In genomic region chr12:87599459-87599858, GRCh38 we compare ENCODE assay signal across 22 cellular contexts.
A peak's percentile ranks its signal among the peaks of the same experiment; 100 is the strongest.
DNase-seq lines count a peak whose midpoint lies in the region; ATAC-seq, FAIRE-seq and TF ChIP-seq lines count a peak whose summit lies in the region.
"Had no signal": no experiment of that assay in that cellular context is flagged by ENCODE, and none has a peak within 500 bp of the region (broad histone marks: within the 10 kb centered on the region; RNA-seq: fewer than 3 reads in every experiment).

No MANE protein-coding gene starts in this region.

- H3K4me1 ChIP-seq in liver (ENCODE audit: control insufficient read depth in 4 of 4, insufficient read depth in 4 of 4, low read length in 3 of 4), result peaks cover 0 to 3% (median 0%) of the 10 kb centered on the region in 4 donors
- no peaks in the 10 kb centered on the region for H3K4me1 ChIP-seq in HepG2 (ENCODE audit: insufficient read depth, low read length)
- no peaks in the 10 kb centered on the region for H3K4me1 ChIP-seq in hepatocyte (ENCODE audit: insufficient read depth)
- H3K4me1 ChIP-seq in mesenchymal stem cell (ENCODE audit: control insufficient read depth, insufficient read depth, low read depth, low read length), result peaks cover 2% of the 10 kb centered on the region
- no peaks in the 10 kb centered on the region for H3K4me1 ChIP-seq in small intestine (ENCODE audit: control insufficient read depth in 2 of 2, insufficient read depth in 1 of 2, low read depth in 1 of 2, low read length in 1 of 2)
- H3K4me1 ChIP-seq: BLaER1, Caco-2 had no signal

- H3K79me2 ChIP-seq in HepG2 (ENCODE audit: insufficient read depth, low read length) (no peaks in the 10 kb centered on the region), hepatocyte (no peaks in the 10 kb centered on the region)

- no peaks in the 10 kb centered on the region for H3K9me3 ChIP-seq in liver (ENCODE audit: control insufficient read depth in 4 of 4, low read length in 3 of 4)
- peaks cover 44% of the 10 kb centered on the region for H3K9me3 ChIP-seq in HepG2 (ENCODE audit: low read length)
- H3K9me3 ChIP-seq in hepatocyte (ENCODE audit: low read depth), result no peaks in the 10 kb centered on the region
- no peaks in the 10 kb centered on the region for H3K9me3 ChIP-seq in mesenchymal stem cell (ENCODE audit: control insufficient read depth, low read length)
- no peaks in the 10 kb centered on the region for H3K9me3 ChIP-seq in small intestine (ENCODE audit: control insufficient read depth, low read depth)
- H3K9me3 ChIP-seq: BLaER1, Caco-2 had no signal

- WGBS in liver, result 30% methylated on average over 3 of the region's 3 CpGs
- WGBS in HepG2 (ENCODE audit: low lambda C conversion rate), result 1% methylated on average over 3 of the region's 3 CpGs
- WGBS in hepatocyte (ENCODE audit: low lambda C conversion rate, missing lambda C conversion rate), result 65% methylated on average over 3 of the region's 3 CpGs
- no CpG with 5 or more reads among the region's 3 CpGs for WGBS in mesenchymal stem cell
- WGBS in small intestine, 3 donors, result 25 to 55% (median 43%) methylated on average over 3 of the region's 3 CpGs

- FAIRE-seq in HepG2 (lab: Jason Lieb, UNC) (no peak), small intestine (lab: Jason Lieb, UNC) (no peak)
- FAIRE-seq: GM12878, GM18507, H1 had no signal

- no peak for TF ChIP-seq CTCF in liver (IDR thresholded peaks at IDR 0.05; ENCODE audit: low read depth, low read length, missing input control)
- no peak for TF ChIP-seq CTCF in HepG2 (CRISPR knock-in tag; IDR thresholded peaks at IDR 0.05)
- TF ChIP-seq CTCF in hepatocyte (IDR thresholded peaks at IDR 0.05; ENCODE audit: poor library complexity), result no peak

- H2AFZ ChIP-seq in HepG2 (ENCODE audit: low read length) (no peak overlapping the region), hepatocyte (no peak overlapping the region), mesenchymal stem cell (ENCODE audit: low read depth, low read length) (no peak overlapping the region)
- H2AFZ ChIP-seq: GM23248 had no signal

- H3K79me1 ChIP-seq in mesenchymal stem cell (replicated peaks; ENCODE audit: low read length, poor library complexity, severe bottlenecking), result no peaks in the 10 kb centered on the region

- CTCF ChIA-PET in HepG2 (lab: Yijun Ruan, JAX; ENCODE audit: low intra/inter-chr PET ratio, low total read pairs), result no interaction called here

- H2BK120ac ChIP-seq in mesenchymal stem cell (ENCODE audit: low read depth, low read length), result no peak overlapping the region

- TF ChIP-seq POLR2A in HepG2 (IDR thresholded peaks at IDR 0.05; ENCODE audit: insufficient read depth in 1 of 2, low read depth in 2 of 2, low read length in 2 of 2), result no peak

- intact Hi-C loops in HepG2 (cut with micrococcal nuclease; ENCODE audit: unreplicated experiment), result no loop called here

- H3K4me3 ChIP-seq in liver (ENCODE audit: low read depth in 1 of 3, low read length in 3 of 3) (no peak overlapping the region), HepG2 (replicated peaks in 1 of 3; ENCODE audit: insufficient read depth in 1 of 3, low read depth in 2 of 3, low read length in 3 of 3) (no peak overlapping the region), hepatocyte (no peak overlapping the region), mesenchymal stem cell (ENCODE audit: insufficient read depth in 1 of 2, low read depth in 1 of 2, low read length in 2 of 2) (no peak overlapping the region), small intestine (ENCODE audit: low read depth in 1 of 2, low read length in 2 of 2) (no peak overlapping the region)
- H3K4me3 ChIP-seq: BLaER1, GM12878, GM23248 had no signal

- TF ChIP-seq RAD21 in liver (IDR thresholded peaks at IDR 0.05) (peak; percentile 21 to 29), HepG2 (CRISPR knock-in tag; IDR thresholded peaks at IDR 0.05) (no peak)

- H2BK12ac ChIP-seq in mesenchymal stem cell (ENCODE audit: low read length in 2 of 2), result no peak overlapping the region

- no peak overlapping the region for H2BK5ac ChIP-seq in mesenchymal stem cell (ENCODE audit: low read depth, low read length, poor library complexity, severe bottlenecking)

- H3K23ac ChIP-seq in mesenchymal stem cell (ENCODE audit: low read length in 2 of 2), result no peak overlapping the region

- H4K20me1 ChIP-seq in HepG2 (ENCODE audit: insufficient read depth, low read length) (no peaks in the 10 kb centered on the region), hepatocyte (ENCODE audit: insufficient read depth, poor library complexity, severe bottlenecking) (no peaks in the 10 kb centered on the region)
- H4K20me1 ChIP-seq: BLaER1 had no signal

- H4K8ac ChIP-seq in mesenchymal stem cell (ENCODE audit: low read length), result no peak overlapping the region

- H4K91ac ChIP-seq in mesenchymal stem cell (ENCODE audit: low read length), result no peak overlapping the region

- ATAC-seq in HepG2, result no peak
- ATAC-seq in HG03159 (IDR thresholded peaks at IDR 0.05; ENCODE audit: unreplicated experiment), result no peak
- ATAC-seq: CD8-positive, alpha-beta T cell; GM12878 had no signal

- peak overlapping the region; percentile 53 for H2AK5ac ChIP-seq in mesenchymal stem cell (ENCODE audit: low read length, severe bottlenecking)

- POLR2A ChIA-PET in HepG2 (lab: Yijun Ruan, JAX), result no interaction called here

- in situ Hi-C loops in HepG2 (cut with HindIII; ENCODE audit: extremely low pct_ligation_motif_present, low pct_unique_long_range_greater_than_20kb), result no loop called here

- TF ChIP-seq EP300 in HepG2 (IDR thresholded peaks at IDR 0.05; ENCODE audit: low read depth in 2 of 2, low read length in 2 of 2), result no peak
- TF ChIP-seq EP300 in HepG2 (CRISPR knock-in tag; IDR thresholded peaks at IDR 0.05; ENCODE audit: borderline replicate concordance), result no peak

- H3K9ac ChIP-seq in liver (ENCODE audit: low read depth in 1 of 2, low read length in 2 of 2) (no peak overlapping the region), HepG2 (ENCODE audit: insufficient read depth, low read depth, low read length) (no peak overlapping the region), mesenchymal stem cell (ENCODE audit: low read length) (no peak overlapping the region)
- H3K9ac ChIP-seq: BLaER1, GM23248 had no signal

- H3K27ac ChIP-seq in liver (ENCODE audit: low read depth in 1 of 2, low read length in 2 of 2), result no peak overlapping the region
- H3K27ac ChIP-seq in HepG2 (ENCODE audit: extremely low read length, insufficient read depth, low read length), result no peak overlapping the region
- H3K27ac ChIP-seq in hepatocyte, result no peak overlapping the region
- H3K27ac ChIP-seq in mesenchymal stem cell (ENCODE audit: low read length, poor library complexity, severe bottlenecking), result no peak overlapping the region
- no peak overlapping the region for H3K27ac ChIP-seq in small intestine (ENCODE audit: low read depth in 1 of 2, low read length in 1 of 2)
- H3K27ac ChIP-seq: BLaER1, C4-2B, GM23248 had no signal

- BruUV-seq in HepG2 (replicated peaks; lab: Mats Ljungman, UMichigan), result no TSS peak

- no peaks in the 10 kb centered on the region for H3K36me3 ChIP-seq in liver (ENCODE audit: control insufficient read depth in 4 of 4, insufficient read depth in 3 of 4, low read depth in 1 of 4, low read length in 3 of 4)
- H3K36me3 ChIP-seq in HepG2 (replicated peaks in 1 of 2; ENCODE audit: control insufficient read depth in 1 of 2, insufficient read depth in 2 of 2, low read length in 2 of 2), result no peaks in the 10 kb centered on the region
- no peaks in the 10 kb centered on the region for H3K36me3 ChIP-seq in hepatocyte (replicated peaks; ENCODE audit: insufficient read depth, low read depth)
- no peaks in the 10 kb centered on the region for H3K36me3 ChIP-seq in mesenchymal stem cell (ENCODE audit: control insufficient read depth in 1 of 2, insufficient read depth in 2 of 2, low read depth in 1 of 2, low read length in 2 of 2)
- no peaks in the 10 kb centered on the region for H3K36me3 ChIP-seq in small intestine (ENCODE audit: control insufficient read depth in 2 of 2, insufficient read depth in 2 of 2, low read length in 2 of 2)
- H3K36me3 ChIP-seq: BLaER1 had no signal

- no peak overlapping the region for H3K14ac ChIP-seq in mesenchymal stem cell (ENCODE audit: low read length in 2 of 2)

- H3K27me3 ChIP-seq in liver (ENCODE audit: control insufficient read depth in 4 of 4, insufficient read depth in 4 of 4, low read length in 3 of 4) (no peaks in the 10 kb centered on the region), HepG2 (ENCODE audit: control insufficient read depth in 1 of 2, insufficient read depth in 2 of 2, low read length in 2 of 2) (no peaks in the 10 kb centered on the region), hepatocyte (no peaks in the 10 kb centered on the region), mesenchymal stem cell (ENCODE audit: control insufficient read depth in 1 of 2, insufficient read depth in 1 of 2, low read length in 2 of 2) (no peaks in the 10 kb centered on the region), small intestine (ENCODE audit: control insufficient read depth in 2 of 2, insufficient read depth in 2 of 2, low read length in 2 of 2) (no peaks in the 10 kb centered on the region)
- H3K27me3 ChIP-seq: BLaER1 had no signal

- DNase-seq in HepG2 (ENCODE audit: low spot score) (no peak), hepatocyte (ENCODE audit: low spot score) (peak; percentile 7), mesenchymal stem cell (no peak), small intestine (peak; percentile 16), DMS153 (lab: John Stamatoyannopoulos, UW) (no peak), germinal center (ENCODE audit: low spot score) (no peak)
- DNase-seq: Caco-2; CD4-positive, CD25-positive, alpha-beta regulatory T cell; CD8-positive, alpha-beta T cell; DMS79; EL; GDM1; GM23248; H7; HCEC 1CT had no signal

- no peaks in the 10 kb centered on the region for H3K9me2 ChIP-seq in hepatocyte (replicated peaks; ENCODE audit: insufficient read depth)

- H3K4ac ChIP-seq in mesenchymal stem cell (ENCODE audit: low read depth in 1 of 2, low read length in 2 of 2), result no peak overlapping the region

- H3K18ac ChIP-seq in mesenchymal stem cell (ENCODE audit: low read depth in 1 of 2, low read length in 2 of 2), result no peak overlapping the region

- H2BK15ac ChIP-seq in mesenchymal stem cell (ENCODE audit: low read depth, poor library complexity, severe bottlenecking), result no peak overlapping the region

- H3K4me2 ChIP-seq in HepG2 (ENCODE audit: low read depth, low read length) (no peak overlapping the region), hepatocyte (no peak overlapping the region), mesenchymal stem cell (ENCODE audit: low read length, poor library complexity, severe bottlenecking) (no peak overlapping the region)
- H3K4me2 ChIP-seq: BLaER1 had no signal

TF ChIP-seq in liver, 16 proteins besides CTCF, POLR2A, EP300 and RAD21 (continues in another document):
- TF ChIP-seq HNF4A (conservative IDR thresholded peaks at IDR 0.05) (peak; percentile 85 to 92), SP1 (IDR thresholded peaks at IDR 0.05) (peak; percentile 53), HNF4G (IDR thresholded peaks at IDR 0.05) (peak; percentile 76), FOXA1 (IDR thresholded peaks at IDR 0.05) (no peak), NR2F2 (IDR thresholded peaks at IDR 0.05) (no peak)

TF ChIP-seq in HepG2, 621 proteins besides CTCF, POLR2A, EP300 and RAD21:
- no peak for TF ChIP-seq CREM (IDR thresholded peaks at IDR 0.05)
- no peak for TF ChIP-seq CREM (CRISPR knock-in tag; IDR thresholded peaks at IDR 0.05)
- TF ChIP-seq ZNF570 (CRISPR knock-in tag; IDR thresholded peaks at IDR 0.05; ENCODE audit: borderline replicate concordance), result no peak
- TF ChIP-seq ZNF678 (CRISPR knock-in tag; IDR thresholded peaks at IDR 0.05), result no peak

Comparison
In these comparisons a context has a peak if more than half of its experiments do, and no peak if none do; other contexts are left out.
1. DNase-seq: peak in hepatocyte (single experiment) and small intestine (single experiment); none in HepG2 (single experiment), mesenchymal stem cell (single experiment), DMS153 (single experiment) and germinal center (single experiment).